In genomic region chr1:6491480-6491962, GRCh38 we compare ENCODE assay signal across 8 cellular contexts. TPM values are rescaled to one million over a fixed set of nuclear protein-coding genes. Genes with fewer than 3 reads are reported as not detected.
A peak's percentile ranks its signal among the peaks of the same experiment; 100 is the strongest.
DNase-seq lines count a peak whose midpoint lies in the region; ATAC-seq and TF ChIP-seq lines count a peak whose summit lies in the region.

PLEKHG5 (minus strand) TSS chr1:6491667; CDS start chr1:6477571, 14,096 bp downstream.

- H3K4me1 ChIP-seq in heart right ventricle, result peaks cover 14 to 92% (median 70%) of the 10 kb centered on the region in 9 donors
- no peaks in the 10 kb centered on the region for H3K4me1 ChIP-seq in rectal smooth muscle tissue (ENCODE audit: control insufficient read depth, insufficient read depth, low read length)

- ATAC-seq in heart right ventricle, result peak in 3 of 8 donors; percentile 4 to 46 (median 34)
- ATAC-seq in GM18520 (IDR thresholded peaks at IDR 0.05; ENCODE audit: unreplicated experiment), result no peak

- intact Hi-C loops in activated T-helper 1 cell treated with anti-CD3 and anti-CD28 coated beads, Interleukin-12 subunit alpha, Interleukin-12 subunit beta, Interleukin-2, Interleukin-4 antibody, amounts not matched to agents 30 ng/mL and 10 ng/mL and 1 ng/mL, durations not matched to agents 14 hours and 24 hours and 36 hours (cut with micrococcal nuclease), result loop anchor here (5.0 kb wide), 1 partner anchor 136 kb away; no protein-coding TSS in a partner anchor
- intact Hi-C loops in heart right ventricle (cut with DNase I), result loop anchor here in 1 of 10 donors (2.0 kb wide), 1 partner anchor 33 kb away; no protein-coding TSS in a partner anchor

- no peaks in the 10 kb centered on the region for H3K9me3 ChIP-seq in heart right ventricle

- H3K36me3 Mint-ChIP-seq in activated CD4-positive, alpha-beta T cell treated with anti-CD3 and anti-CD28 coated beads, Interleukin-2, amount 10 ng/mL, durations not matched to agents 7 days and 5 days (ENCODE audit: low read depth), result no peaks in the 10 kb centered on the region
- H3K36me3 Mint-ChIP-seq in activated T-helper 1 cell treated with anti-CD3 and anti-CD28 coated beads, Interleukin-12 subunit alpha, Interleukin-12 subunit beta, Interleukin-2, Interleukin-4 antibody, amounts not matched to agents 30 ng/mL and 10 ng/mL and 1 ng/mL, durations not matched to agents 14 hours and 24 hours and 36 hours (ENCODE audit: low read depth), result peaks cover 2% of the 10 kb centered on the region

- peak within 1 kb of the TSS; percentile 45 to 70 (median 64) for H3K4me3 ChIP-seq in heart right ventricle
- H3K4me3 ChIP-seq in rectal smooth muscle tissue (ENCODE audit: low read length), result peak within 1 kb of the TSS; percentile 77

- WGBS in heart right ventricle, 2 donors, result 58 to 71% methylated on average over 6 of the region's 6 CpGs

- peak within 1 kb of the TSS; percentile 16 to 89 (median 80) for H3K27ac ChIP-seq in heart right ventricle
- no peak within 1 kb of the TSS for H3K27ac ChIP-seq in rectal smooth muscle tissue (ENCODE audit: low read depth, low read length)

- H3K4me3 Mint-ChIP-seq in activated CD4-positive, alpha-beta T cell treated with anti-CD3 and anti-CD28 coated beads, Interleukin-2, amount 10 ng/mL, durations not matched to agents 7 days and 5 days, result peak within 1 kb of the TSS; percentile 75
- peak within 1 kb of the TSS; percentile 85 for H3K4me3 Mint-ChIP-seq in activated T-helper 1 cell treated with anti-CD3 and anti-CD28 coated beads, Interleukin-12 subunit alpha, Interleukin-12 subunit beta, Interleukin-2, Interleukin-4 antibody, amounts not matched to agents 30 ng/mL and 10 ng/mL and 1 ng/mL, durations not matched to agents 14 hours and 24 hours and 36 hours

- DNase-seq in activated CD4-positive, alpha-beta T cell treated with anti-CD3 and anti-CD28 coated beads, Interleukin-2, amount 10 ng/mL, durations not matched to agents 7 days and 5 days, result no peak
- DNase-seq in activated CD4-positive, alpha-beta T cell treated with anti-CD3 and anti-CD28 coated beads for 4 hours, result no peak
- DNase-seq in activated T-helper 1 cell treated with anti-CD3 and anti-CD28 coated beads, Interleukin-12 subunit alpha, Interleukin-12 subunit beta, Interleukin-2, Interleukin-4 antibody, amounts not matched to agents 30 ng/mL and 10 ng/mL and 1 ng/mL, durations not matched to agents 14 hours and 24 hours and 36 hours (ENCODE audit: low spot score), result no peak
- DNase-seq in heart right ventricle (peak in 1 of 2 donors; percentile 4), NCI-H1417 treated with DMSO at 0.1 percent for 48 hours (lab: John Stamatoyannopoulos, UW) (no peak), NCI-H146 (lab: John Stamatoyannopoulos, UW) (no peak)

- no peaks in the 10 kb centered on the region for H3K9me3 Mint-ChIP-seq in activated CD4-positive, alpha-beta T cell treated with anti-CD3 and anti-CD28 coated beads, Interleukin-2, amount 10 ng/mL, durations not matched to agents 7 days and 5 days
- H3K9me3 Mint-ChIP-seq in activated T-helper 1 cell treated with anti-CD3 and anti-CD28 coated beads, Interleukin-12 subunit alpha, Interleukin-12 subunit beta, Interleukin-2, Interleukin-4 antibody, amounts not matched to agents 30 ng/mL and 10 ng/mL and 1 ng/mL, durations not matched to agents 14 hours and 24 hours and 36 hours, result no peaks in the 10 kb centered on the region

- H3K4me1 Mint-ChIP-seq in activated CD4-positive, alpha-beta T cell treated with anti-CD3 and anti-CD28 coated beads, Interleukin-2, amount 10 ng/mL, durations not matched to agents 7 days and 5 days, result peaks cover 18% of the 10 kb centered on the region
- H3K4me1 Mint-ChIP-seq in activated T-helper 1 cell treated with anti-CD3 and anti-CD28 coated beads, Interleukin-12 subunit alpha, Interleukin-12 subunit beta, Interleukin-2, Interleukin-4 antibody, amounts not matched to agents 30 ng/mL and 10 ng/mL and 1 ng/mL, durations not matched to agents 14 hours and 24 hours and 36 hours (ENCODE audit: low read depth), result peaks cover 12% of the 10 kb centered on the region

- peak within 1 kb of the TSS; percentile 87 for H3K27ac Mint-ChIP-seq in activated CD4-positive, alpha-beta T cell treated with anti-CD3 and anti-CD28 coated beads, Interleukin-2, amount 10 ng/mL, durations not matched to agents 7 days and 5 days
- peak within 1 kb of the TSS; percentile 68 for H3K27ac Mint-ChIP-seq in activated T-helper 1 cell treated with anti-CD3 and anti-CD28 coated beads, Interleukin-12 subunit alpha, Interleukin-12 subunit beta, Interleukin-2, Interleukin-4 antibody, amounts not matched to agents 30 ng/mL and 10 ng/mL and 1 ng/mL, durations not matched to agents 14 hours and 24 hours and 36 hours

- H3K27me3 ChIP-seq in heart right ventricle, result peaks cover 0 to 27% (median 0%) of the 10 kb centered on the region in 7 donors
- no peaks in the 10 kb centered on the region for H3K27me3 ChIP-seq in rectal smooth muscle tissue (ENCODE audit: control insufficient read depth, insufficient read depth, low read length)

- H3K27me3 Mint-ChIP-seq in activated CD4-positive, alpha-beta T cell treated with anti-CD3 and anti-CD28 coated beads, Interleukin-2, amount 10 ng/mL, durations not matched to agents 7 days and 5 days, result peaks cover 14% of the 10 kb centered on the region
- H3K27me3 Mint-ChIP-seq in activated T-helper 1 cell treated with anti-CD3 and anti-CD28 coated beads, Interleukin-12 subunit alpha, Interleukin-12 subunit beta, Interleukin-2, Interleukin-4 antibody, amounts not matched to agents 30 ng/mL and 10 ng/mL and 1 ng/mL, durations not matched to agents 14 hours and 24 hours and 36 hours (ENCODE audit: insufficient read depth), result peaks cover 19% of the 10 kb centered on the region

- POLR2A ChIA-PET in activated CD4-positive, alpha-beta T cell treated with anti-CD3 and anti-CD28 coated beads, Interleukin-2, amount 10 ng/mL, durations not matched to agents 7 days and 5 days (lab: Charles Lee), result interaction anchor here (0.6 kb wide), 1 partner anchor 28 kb away, joined by 13 read pairs; no protein-coding TSS in a partner anchor

- CTCF ChIA-PET in activated CD4-positive, alpha-beta T cell treated with anti-CD3 and anti-CD28 coated beads, Interleukin-2, amount 10 ng/mL, durations not matched to agents 7 days and 5 days (lab: Charles Lee), result interaction anchor here (0.6 to 4.3 kb wide), 16 partner anchors 9 to 820 kb away, joined by 3 to 33 read pairs (median 4); partner anchors contain the start of gene DNAJC11

- H3K9ac ChIP-seq in rectal smooth muscle tissue (ENCODE audit: low read length), result no peak within 1 kb of the TSS

- TF ChIP-seq CTCF in heart right ventricle (IDR thresholded peaks at IDR 0.05), result no peak

- H3K36me3 ChIP-seq in heart right ventricle (no peaks in the 10 kb centered on the region), rectal smooth muscle tissue (ENCODE audit: control insufficient read depth, insufficient read depth, low read length) (no peaks in the 10 kb centered on the region)

RNA-seq across cellular contexts. Expression of gene PLEKHG5, which starts in this region (rescaled TPM):
- 1 to 10 TPM; 1.3 to 1.8 TPM for total RNA-seq in activated CD4-positive, alpha-beta T cell treated with anti-CD3 and anti-CD28 coated beads, Interleukin-2, amount 10 ng/mL, durations not matched to agents 7 days and 5 days
- 1.8 and 2.2 TPM in 2 replicates for total RNA-seq in activated T-helper 1 cell treated with anti-CD3 and anti-CD28 coated beads, Interleukin-12 subunit alpha, Interleukin-12 subunit beta, Interleukin-2, Interleukin-4 antibody, amounts not matched to agents 30 ng/mL and 10 ng/mL and 1 ng/mL, durations not matched to agents 14 hours and 24 hours and 36 hours
- total RNA-seq in heart right ventricle, result 10 to 100 TPM; 10.0 to 18.8 (median 15.3) TPM
- polyA plus RNA-seq in heart right ventricle, result 10 to 100 TPM in 1 of 2 donors, 1 to 10 TPM in 1; 6.6 to 28.7 TPM
